In genomic region chr1:90817399-90817798, GRCh38 we compare ENCODE assay signal across 7 cellular contexts.
"Had no signal": no experiment of that assay in that cellular context is flagged by ENCODE, and none has a peak within 500 bp of the region (broad histone marks: within the 10 kb centered on the region; RNA-seq: fewer than 3 reads in every experiment).

No MANE protein-coding gene starts in this region.

- H3K9ac ChIP-seq: GM23248 had no signal

- H2AFZ ChIP-seq: GM23248 had no signal

- H3K27ac ChIP-seq: GM23248 had no signal

- DNase-seq: GM23248, GOT3, H7, HCEC 1CT, KG1 had no signal

- ATAC-seq: HepG2, K562 had no signal

- H3K4me3 ChIP-seq: GM23248, K562 had no signal
